Comparison of ENCODE assay signal across 14 cellular contexts in the genomic region with DNA sequence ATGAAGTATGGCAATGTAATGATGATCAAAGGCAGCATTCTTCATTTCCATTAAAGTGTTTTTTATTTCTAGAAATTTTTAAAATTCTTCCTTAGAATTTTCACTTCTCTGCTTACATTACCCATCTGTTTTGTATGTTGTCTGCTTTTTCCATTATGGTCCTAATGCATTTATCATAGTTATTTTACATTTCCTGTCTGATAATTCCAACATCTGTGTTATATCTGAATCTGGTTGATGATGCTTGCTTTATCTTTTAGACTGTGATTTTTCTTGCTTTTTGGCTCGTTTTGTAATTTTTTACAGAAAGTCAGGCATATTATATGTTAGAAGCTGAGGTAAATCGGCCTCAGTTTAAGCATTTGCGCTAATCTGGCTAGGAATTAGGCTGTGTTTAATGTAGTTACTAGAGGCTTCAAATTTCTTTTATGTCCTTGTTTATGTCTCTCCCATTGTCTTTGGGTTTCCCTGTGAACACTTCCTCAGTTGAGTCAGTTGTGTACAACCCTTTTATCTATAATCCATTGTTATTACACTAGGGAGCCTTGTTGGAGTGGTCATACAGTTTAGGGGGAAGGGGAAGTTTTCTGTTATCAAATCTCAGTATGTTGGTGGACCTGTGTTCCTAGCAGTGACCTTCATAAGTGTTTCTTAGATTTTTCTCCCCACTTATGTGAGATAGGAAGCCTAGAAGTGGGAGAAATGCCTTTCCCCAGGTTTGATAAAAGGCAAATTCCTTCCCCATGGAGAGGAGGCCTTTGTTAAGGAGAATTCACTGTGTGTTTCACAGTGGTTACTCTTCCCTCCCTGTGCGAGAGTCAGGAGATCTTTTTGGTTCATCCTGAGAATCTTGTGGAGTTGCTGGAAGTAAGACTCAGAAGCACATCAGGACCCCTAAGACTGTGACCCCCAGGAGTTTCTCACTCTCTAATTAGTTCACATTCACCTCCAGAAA.
"Had no signal": no experiment of that assay in that cellular context is flagged by ENCODE, and none has a peak within 500 bp of the region (broad histone marks: within the 10 kb centered on the region; RNA-seq: fewer than 3 reads in every experiment).

No MANE protein-coding gene starts in this region.

- H3K4me1 Mint-ChIP-seq: activated CD4-positive, alpha-beta T cell treated with anti-CD3 and anti-CD28 coated beads, Interleukin-2, amount 10 ng/mL, durations not matched to agents 24 days and 14 days; activated naive CD8-positive, alpha-beta T cell treated with anti-CD3 and anti-CD28 coated beads, Interleukin-2, amount 50 U/mL, for 24 hours had no signal

- H3K4me3 Mint-ChIP-seq: activated CD4-positive, alpha-beta T cell treated with anti-CD3 and anti-CD28 coated beads, Interleukin-2, amount 10 ng/mL, durations not matched to agents 24 days and 14 days; activated naive CD8-positive, alpha-beta T cell treated with anti-CD3 and anti-CD28 coated beads, Interleukin-2, amount 50 U/mL, for 24 hours; stimulated activated naive CD8-positive, alpha-beta T cell treated with anti-CD3 and anti-CD28 coated beads, Interleukin-15, Interleukin-2, amounts not matched to agents 100 ng/mL and 50 ng/mL, for 24 hours had no signal

- H3K27ac ChIP-seq: colonic mucosa, epithelial cell of prostate, gastrocnemius medialis, pancreas, upper lobe of right lung had no signal

- H3K27ac Mint-ChIP-seq: activated CD4-positive, alpha-beta T cell treated with anti-CD3 and anti-CD28 coated beads, Interleukin-2, amount 10 ng/mL, durations not matched to agents 24 days and 14 days; activated naive CD8-positive, alpha-beta T cell treated with anti-CD3 and anti-CD28 coated beads, Interleukin-2, amount 50 U/mL, for 24 hours; stimulated activated naive CD8-positive, alpha-beta T cell treated with anti-CD3 and anti-CD28 coated beads, Interleukin-15, Interleukin-2, amounts not matched to agents 100 ng/mL and 50 ng/mL, for 24 hours had no signal

- H3K36me3 ChIP-seq: colonic mucosa, gastrocnemius medialis, pancreas, upper lobe of right lung had no signal

- H3K27me3 ChIP-seq: colonic mucosa, gastrocnemius medialis, pancreas, upper lobe of right lung had no signal

- ATAC-seq: activated naive CD8-positive, alpha-beta T cell treated with anti-CD3 and anti-CD28 coated beads, Interleukin-2, amount 50 U/mL, for 24 hours; gastrocnemius medialis; left lobe of liver; pancreas; upper lobe of right lung had no signal

- H3K9me3 Mint-ChIP-seq: activated CD4-positive, alpha-beta T cell treated with anti-CD3 and anti-CD28 coated beads, Interleukin-2, amount 10 ng/mL, durations not matched to agents 24 days and 14 days; activated naive CD8-positive, alpha-beta T cell treated with anti-CD3 and anti-CD28 coated beads, Interleukin-2, amount 50 U/mL, for 24 hours; stimulated activated naive CD8-positive, alpha-beta T cell treated with anti-CD3 and anti-CD28 coated beads, Interleukin-15, Interleukin-2, amounts not matched to agents 100 ng/mL and 50 ng/mL, for 24 hours had no signal

- DNase-seq: activated naive CD4-positive, alpha-beta T cell treated with Interleukin-2 at 50 U/mL for 16 hours; activated naive CD8-positive, alpha-beta T cell treated with anti-CD3 and anti-CD28 coated beads, Interleukin-2, amount 50 U/mL, for 24 hours; colonic mucosa; effector CD4-positive, alpha-beta T cell; gastrocnemius medialis; islet precursor cell; pancreas; stimulated activated CD4-positive, alpha-beta T cell treated with anti-CD3 and anti-CD28 coated beads, Interleukin-4, amount 100 ng/mL, for 24 hours; T-helper 9 cell; upper lobe of right lung had no signal

- H3K4me1 ChIP-seq: colonic mucosa, gastrocnemius medialis, pancreas, upper lobe of right lung had no signal

- H3K4me3 ChIP-seq: colonic mucosa, gastrocnemius medialis, pancreas, upper lobe of right lung had no signal

- H3K9me3 ChIP-seq: colonic mucosa, gastrocnemius medialis, pancreas, upper lobe of right lung had no signal

- H3K27me3 Mint-ChIP-seq: activated CD4-positive, alpha-beta T cell treated with anti-CD3 and anti-CD28 coated beads, Interleukin-2, amount 10 ng/mL, durations not matched to agents 24 days and 14 days had no signal
